Comparison of ENCODE assay signal across 1 cellular context in the genomic region with DNA sequence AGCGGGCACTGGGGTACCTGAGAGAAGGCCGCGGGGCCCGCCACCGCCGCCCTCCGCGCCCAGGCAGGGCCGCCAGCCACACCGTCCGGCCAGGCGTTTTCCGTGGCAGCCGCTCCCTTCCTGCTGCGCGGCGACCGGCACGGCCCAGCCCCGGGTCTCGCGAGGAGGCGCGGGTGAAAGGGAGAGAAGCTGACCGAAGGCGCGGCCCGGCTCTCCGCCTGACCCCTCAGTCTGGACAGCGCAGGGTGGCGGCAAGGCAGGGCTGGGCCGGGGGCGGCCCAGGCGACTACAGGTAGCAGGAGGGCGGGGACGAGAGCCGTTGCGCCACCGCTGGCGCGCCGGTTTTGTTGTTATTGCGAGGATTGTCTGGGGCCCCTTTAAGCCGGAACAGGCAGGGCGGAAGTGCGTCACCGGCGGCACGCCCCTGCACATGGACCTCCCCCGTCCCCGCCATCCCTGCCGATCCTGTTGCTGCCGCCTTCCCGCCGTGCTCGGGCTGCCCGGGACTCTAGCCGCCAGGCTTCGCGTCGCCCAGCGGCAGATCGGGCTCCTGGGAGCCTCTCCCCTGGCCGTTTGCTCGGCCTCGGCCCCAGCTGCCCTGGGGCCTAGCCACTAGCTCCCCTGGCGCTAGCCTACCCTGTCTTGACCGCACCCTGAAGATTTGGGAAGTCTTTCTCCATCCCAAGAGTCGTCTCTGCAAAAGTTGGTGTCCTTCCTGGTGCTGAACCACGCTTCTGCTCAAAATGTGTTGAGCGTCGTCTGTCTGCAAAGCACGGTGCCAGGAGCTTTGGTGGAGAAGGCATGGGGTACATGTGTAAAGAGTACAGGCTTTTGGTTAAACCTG.
TF ChIP-seq lines count a peak whose summit lies in the region.

A gene with protein sequence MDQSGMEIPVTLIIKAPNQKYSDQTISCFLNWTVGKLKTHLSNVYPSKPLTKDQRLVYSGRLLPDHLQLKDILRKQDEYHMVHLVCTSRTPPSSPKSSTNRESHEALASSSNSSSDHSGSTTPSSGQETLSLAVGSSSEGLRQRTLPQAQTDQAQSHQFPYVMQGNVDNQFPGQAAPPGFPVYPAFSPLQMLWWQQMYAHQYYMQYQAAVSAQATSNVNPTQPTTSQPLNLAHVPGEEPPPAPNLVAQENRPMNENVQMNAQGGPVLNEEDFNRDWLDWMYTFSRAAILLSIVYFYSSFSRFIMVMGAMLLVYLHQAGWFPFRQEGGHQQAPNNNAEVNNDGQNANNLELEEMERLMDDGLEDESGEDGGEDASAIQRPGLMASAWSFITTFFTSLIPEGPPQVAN (minus strand): TSS at position 352 of the 844 bp plus-strand sequence. CDS start 805 bp downstream, outside the sequence.

TF ChIP-seq in HepG2, 621 proteins besides CTCF, POLR2A, EP300 and RAD21 (continued from another document and continues in another):
- TF ChIP-seq ZNF776 (CRISPR knock-in tag; IDR thresholded peaks at IDR 0.05) (no peak; the same call in 1 of the 2 replicates), KDM2A (CRISPR knock-in tag; IDR thresholded peaks at IDR 0.05; ENCODE audit: borderline replicate concordance, low read depth) (peak; percentile 83; the same call in 1 of the 2 replicates), HNRNPUL1 (IDR thresholded peaks at IDR 0.05; ENCODE audit: low read depth, low read length) (peak; percentile 61; the same call in 1 of the 2 replicates), MATR3 (CRISPR knock-in tag; IDR thresholded peaks at IDR 0.05) (no peak), ZNF432 (CRISPR knock-in tag; IDR thresholded peaks at IDR 0.05; ENCODE audit: borderline replicate concordance) (no peak), TBX3 (IDR thresholded peaks at IDR 0.05; ENCODE audit: borderline replicate concordance) (no peak), ZNF558 (CRISPR knock-in tag; IDR thresholded peaks at IDR 0.05; ENCODE audit: borderline replicate concordance) (peak; percentile 89; the same call in 1 of the 2 replicates), ZBTB7A (CRISPR knock-in tag; IDR thresholded peaks at IDR 0.05) (no peak), RARA (CRISPR knock-in tag; IDR thresholded peaks at IDR 0.05) (peak; percentile 43), ZNF530 (CRISPR knock-in tag; IDR thresholded peaks at IDR 0.05; ENCODE audit: low read depth) (peak; percentile 24; the same call in 1 of the 2 replicates), ZNF672 (CRISPR knock-in tag; IDR thresholded peaks at IDR 0.05) (no peak), CC2D1A (CRISPR knock-in tag; IDR thresholded peaks at IDR 0.05) (no peak), KDM4B (CRISPR knock-in tag; IDR thresholded peaks at IDR 0.05) (peak; percentile 70; the same call in 1 of the 2 replicates), NPAS2 (CRISPR knock-in tag; IDR thresholded peaks at IDR 0.05; ENCODE audit: borderline replicate concordance) (no peak), ZNF382 (CRISPR knock-in tag; IDR thresholded peaks at IDR 0.05; ENCODE audit: borderline replicate concordance) (no peak), ZNF678 (CRISPR knock-in tag; IDR thresholded peaks at IDR 0.05) (peak; percentile 79; the same call in 1 of the 2 replicates), HMG20A (CRISPR knock-in tag; IDR thresholded peaks at IDR 0.05; ENCODE audit: borderline replicate concordance) (no peak), TBL1XR1 (IDR thresholded peaks at IDR 0.05; ENCODE audit: borderline replicate concordance, low read length, partially characterized antibody) (no peak), ZMYM4 (CRISPR knock-in tag; IDR thresholded peaks at IDR 0.05) (peak; percentile 97), KDM3A (CRISPR knock-in tag; IDR thresholded peaks at IDR 0.05; ENCODE audit: low read depth) (0 out of 2 replicates have a peak, but pooled peaks have one; percentile 9), SNRNP70 (IDR thresholded peaks at IDR 0.05; ENCODE audit: low read depth, low read length) (no peak), ZNF331 (CRISPR knock-in tag; IDR thresholded peaks at IDR 0.05) (0 out of 2 replicates have a peak, but pooled peaks have one; percentile 46), TP53 (CRISPR knock-in tag; conservative IDR thresholded peaks at IDR 0.05) (no peak), REXO4 (CRISPR knock-in tag; IDR thresholded peaks at IDR 0.05; ENCODE audit: borderline replicate concordance) (no peak), ZSCAN12 (CRISPR knock-in tag; IDR thresholded peaks at IDR 0.05) (0 out of 2 replicates have a peak, but pooled peaks have one; percentile 53), ZNF33A (CRISPR knock-in tag; IDR thresholded peaks at IDR 0.05; ENCODE audit: borderline replicate concordance) (no peak), CBX2 (IDR thresholded peaks at IDR 0.05; ENCODE audit: low read depth, low read length) (no peak), CBX2 (CRISPR knock-in tag; IDR thresholded peaks at IDR 0.05; ENCODE audit: low read depth) (peak; percentile 46; the same call in 1 of the 2 replicates), PHF21A (CRISPR knock-in tag; IDR thresholded peaks at IDR 0.05) (peak; percentile 86)
- TF ChIP-seq, protein P1, sequence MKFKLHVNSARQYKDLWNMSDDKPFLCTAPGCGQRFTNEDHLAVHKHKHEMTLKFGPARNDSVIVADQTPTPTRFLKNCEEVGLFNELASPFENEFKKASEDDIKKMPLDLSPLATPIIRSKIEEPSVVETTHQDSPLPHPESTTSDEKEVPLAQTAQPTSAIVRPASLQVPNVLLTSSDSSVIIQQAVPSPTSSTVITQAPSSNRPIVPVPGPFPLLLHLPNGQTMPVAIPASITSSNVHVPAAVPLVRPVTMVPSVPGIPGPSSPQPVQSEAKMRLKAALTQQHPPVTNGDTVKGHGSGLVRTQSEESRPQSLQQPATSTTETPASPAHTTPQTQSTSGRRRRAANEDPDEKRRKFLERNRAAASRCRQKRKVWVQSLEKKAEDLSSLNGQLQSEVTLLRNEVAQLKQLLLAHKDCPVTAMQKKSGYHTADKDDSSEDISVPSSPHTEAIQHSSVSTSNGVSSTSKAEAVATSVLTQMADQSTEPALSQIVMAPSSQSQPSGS (CRISPR knock-in tag; IDR thresholded peaks at IDR 0.05): peak; percentile 56
- TF ChIP-seq, protein P2, sequence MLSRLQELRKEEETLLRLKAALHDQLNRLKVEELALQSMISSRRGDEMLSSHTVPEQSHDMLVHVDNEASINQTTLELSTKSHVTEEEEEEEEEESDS (CRISPR knock-in tag; IDR thresholded peaks at IDR 0.05; ENCODE audit: borderline replicate concordance): no peak
- TF ChIP-seq, protein P3, sequence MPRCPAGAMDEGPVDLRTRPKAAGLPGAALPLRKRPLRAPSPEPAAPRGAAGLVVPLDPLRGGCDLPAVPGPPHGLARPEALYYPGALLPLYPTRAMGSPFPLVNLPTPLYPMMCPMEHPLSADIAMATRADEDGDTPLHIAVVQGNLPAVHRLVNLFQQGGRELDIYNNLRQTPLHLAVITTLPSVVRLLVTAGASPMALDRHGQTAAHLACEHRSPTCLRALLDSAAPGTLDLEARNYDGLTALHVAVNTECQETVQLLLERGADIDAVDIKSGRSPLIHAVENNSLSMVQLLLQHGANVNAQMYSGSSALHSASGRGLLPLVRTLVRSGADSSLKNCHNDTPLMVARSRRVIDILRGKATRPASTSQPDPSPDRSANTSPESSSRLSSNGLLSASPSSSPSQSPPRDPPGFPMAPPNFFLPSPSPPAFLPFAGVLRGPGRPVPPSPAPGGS (CRISPR knock-in tag; IDR thresholded peaks at IDR 0.05): peak; percentile 92; the same call in 1 of the 2 replicates
- TF ChIP-seq, protein P4, sequence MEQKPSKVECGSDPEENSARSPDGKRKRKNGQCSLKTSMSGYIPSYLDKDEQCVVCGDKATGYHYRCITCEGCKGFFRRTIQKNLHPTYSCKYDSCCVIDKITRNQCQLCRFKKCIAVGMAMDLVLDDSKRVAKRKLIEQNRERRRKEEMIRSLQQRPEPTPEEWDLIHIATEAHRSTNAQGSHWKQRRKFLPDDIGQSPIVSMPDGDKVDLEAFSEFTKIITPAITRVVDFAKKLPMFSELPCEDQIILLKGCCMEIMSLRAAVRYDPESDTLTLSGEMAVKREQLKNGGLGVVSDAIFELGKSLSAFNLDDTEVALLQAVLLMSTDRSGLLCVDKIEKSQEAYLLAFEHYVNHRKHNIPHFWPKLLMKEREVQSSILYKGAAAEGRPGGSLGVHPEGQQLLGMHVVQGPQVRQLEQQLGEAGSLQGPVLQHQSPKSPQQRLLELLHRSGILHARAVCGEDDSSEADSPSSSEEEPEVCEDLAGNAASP (CRISPR knock-in tag; IDR thresholded peaks at IDR 0.05; ENCODE audit: borderline replicate concordance): peak; percentile 74
- TF ChIP-seq, protein P5, sequence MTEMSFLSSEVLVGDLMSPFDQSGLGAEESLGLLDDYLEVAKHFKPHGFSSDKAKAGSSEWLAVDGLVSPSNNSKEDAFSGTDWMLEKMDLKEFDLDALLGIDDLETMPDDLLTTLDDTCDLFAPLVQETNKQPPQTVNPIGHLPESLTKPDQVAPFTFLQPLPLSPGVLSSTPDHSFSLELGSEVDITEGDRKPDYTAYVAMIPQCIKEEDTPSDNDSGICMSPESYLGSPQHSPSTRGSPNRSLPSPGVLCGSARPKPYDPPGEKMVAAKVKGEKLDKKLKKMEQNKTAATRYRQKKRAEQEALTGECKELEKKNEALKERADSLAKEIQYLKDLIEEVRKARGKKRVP (CRISPR knock-in tag; IDR thresholded peaks at IDR 0.05): peak in 1 of 2 experiments; percentile 41; a peak in 1 of 4 replicates
- TF ChIP-seq, protein P6, sequence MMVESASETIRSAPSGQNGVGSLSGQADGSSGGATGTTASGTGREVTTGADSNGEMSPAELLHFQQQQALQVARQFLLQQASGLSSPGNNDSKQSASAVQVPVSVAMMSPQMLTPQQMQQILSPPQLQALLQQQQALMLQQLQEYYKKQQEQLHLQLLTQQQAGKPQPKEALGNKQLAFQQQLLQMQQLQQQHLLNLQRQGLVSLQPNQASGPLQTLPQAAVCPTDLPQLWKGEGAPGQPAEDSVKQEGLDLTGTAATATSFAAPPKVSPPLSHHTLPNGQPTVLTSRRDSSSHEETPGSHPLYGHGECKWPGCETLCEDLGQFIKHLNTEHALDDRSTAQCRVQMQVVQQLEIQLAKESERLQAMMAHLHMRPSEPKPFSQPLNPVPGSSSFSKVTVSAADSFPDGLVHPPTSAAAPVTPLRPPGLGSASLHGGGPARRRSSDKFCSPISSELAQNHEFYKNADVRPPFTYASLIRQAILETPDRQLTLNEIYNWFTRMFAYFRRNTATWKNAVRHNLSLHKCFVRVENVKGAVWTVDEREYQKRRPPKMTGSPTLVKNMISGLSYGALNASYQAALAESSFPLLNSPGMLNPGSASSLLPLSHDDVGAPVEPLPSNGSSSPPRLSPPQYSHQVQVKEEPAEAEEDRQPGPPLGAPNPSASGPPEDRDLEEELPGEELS (CRISPR knock-in tag; IDR thresholded peaks at IDR 0.05): peak; percentile 90
- TF ChIP-seq, protein P7, sequence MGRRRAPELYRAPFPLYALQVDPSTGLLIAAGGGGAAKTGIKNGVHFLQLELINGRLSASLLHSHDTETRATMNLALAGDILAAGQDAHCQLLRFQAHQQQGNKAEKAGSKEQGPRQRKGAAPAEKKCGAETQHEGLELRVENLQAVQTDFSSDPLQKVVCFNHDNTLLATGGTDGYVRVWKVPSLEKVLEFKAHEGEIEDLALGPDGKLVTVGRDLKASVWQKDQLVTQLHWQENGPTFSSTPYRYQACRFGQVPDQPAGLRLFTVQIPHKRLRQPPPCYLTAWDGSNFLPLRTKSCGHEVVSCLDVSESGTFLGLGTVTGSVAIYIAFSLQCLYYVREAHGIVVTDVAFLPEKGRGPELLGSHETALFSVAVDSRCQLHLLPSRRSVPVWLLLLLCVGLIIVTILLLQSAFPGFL (CRISPR knock-in tag; IDR thresholded peaks at IDR 0.05): 0 out of 2 replicates have a peak, but pooled peaks have one; percentile 54
- TF ChIP-seq, protein P8, sequence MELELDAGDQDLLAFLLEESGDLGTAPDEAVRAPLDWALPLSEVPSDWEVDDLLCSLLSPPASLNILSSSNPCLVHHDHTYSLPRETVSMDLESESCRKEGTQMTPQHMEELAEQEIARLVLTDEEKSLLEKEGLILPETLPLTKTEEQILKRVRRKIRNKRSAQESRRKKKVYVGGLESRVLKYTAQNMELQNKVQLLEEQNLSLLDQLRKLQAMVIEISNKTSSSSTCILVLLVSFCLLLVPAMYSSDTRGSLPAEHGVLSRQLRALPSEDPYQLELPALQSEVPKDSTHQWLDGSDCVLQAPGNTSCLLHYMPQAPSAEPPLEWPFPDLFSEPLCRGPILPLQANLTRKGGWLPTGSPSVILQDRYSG (CRISPR knock-in tag; IDR thresholded peaks at IDR 0.05): peak; percentile 19; the same call in 1 of the 2 replicates
- TF ChIP-seq, protein P9, sequence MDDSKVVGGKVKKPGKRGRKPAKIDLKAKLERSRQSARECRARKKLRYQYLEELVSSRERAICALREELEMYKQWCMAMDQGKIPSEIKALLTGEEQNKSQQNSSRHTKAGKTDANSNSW (CRISPR knock-in tag; IDR thresholded peaks at IDR 0.05; ENCODE audit: borderline replicate concordance): no peak; the same call in 1 of the 2 replicates
- TF ChIP-seq, protein P10, sequence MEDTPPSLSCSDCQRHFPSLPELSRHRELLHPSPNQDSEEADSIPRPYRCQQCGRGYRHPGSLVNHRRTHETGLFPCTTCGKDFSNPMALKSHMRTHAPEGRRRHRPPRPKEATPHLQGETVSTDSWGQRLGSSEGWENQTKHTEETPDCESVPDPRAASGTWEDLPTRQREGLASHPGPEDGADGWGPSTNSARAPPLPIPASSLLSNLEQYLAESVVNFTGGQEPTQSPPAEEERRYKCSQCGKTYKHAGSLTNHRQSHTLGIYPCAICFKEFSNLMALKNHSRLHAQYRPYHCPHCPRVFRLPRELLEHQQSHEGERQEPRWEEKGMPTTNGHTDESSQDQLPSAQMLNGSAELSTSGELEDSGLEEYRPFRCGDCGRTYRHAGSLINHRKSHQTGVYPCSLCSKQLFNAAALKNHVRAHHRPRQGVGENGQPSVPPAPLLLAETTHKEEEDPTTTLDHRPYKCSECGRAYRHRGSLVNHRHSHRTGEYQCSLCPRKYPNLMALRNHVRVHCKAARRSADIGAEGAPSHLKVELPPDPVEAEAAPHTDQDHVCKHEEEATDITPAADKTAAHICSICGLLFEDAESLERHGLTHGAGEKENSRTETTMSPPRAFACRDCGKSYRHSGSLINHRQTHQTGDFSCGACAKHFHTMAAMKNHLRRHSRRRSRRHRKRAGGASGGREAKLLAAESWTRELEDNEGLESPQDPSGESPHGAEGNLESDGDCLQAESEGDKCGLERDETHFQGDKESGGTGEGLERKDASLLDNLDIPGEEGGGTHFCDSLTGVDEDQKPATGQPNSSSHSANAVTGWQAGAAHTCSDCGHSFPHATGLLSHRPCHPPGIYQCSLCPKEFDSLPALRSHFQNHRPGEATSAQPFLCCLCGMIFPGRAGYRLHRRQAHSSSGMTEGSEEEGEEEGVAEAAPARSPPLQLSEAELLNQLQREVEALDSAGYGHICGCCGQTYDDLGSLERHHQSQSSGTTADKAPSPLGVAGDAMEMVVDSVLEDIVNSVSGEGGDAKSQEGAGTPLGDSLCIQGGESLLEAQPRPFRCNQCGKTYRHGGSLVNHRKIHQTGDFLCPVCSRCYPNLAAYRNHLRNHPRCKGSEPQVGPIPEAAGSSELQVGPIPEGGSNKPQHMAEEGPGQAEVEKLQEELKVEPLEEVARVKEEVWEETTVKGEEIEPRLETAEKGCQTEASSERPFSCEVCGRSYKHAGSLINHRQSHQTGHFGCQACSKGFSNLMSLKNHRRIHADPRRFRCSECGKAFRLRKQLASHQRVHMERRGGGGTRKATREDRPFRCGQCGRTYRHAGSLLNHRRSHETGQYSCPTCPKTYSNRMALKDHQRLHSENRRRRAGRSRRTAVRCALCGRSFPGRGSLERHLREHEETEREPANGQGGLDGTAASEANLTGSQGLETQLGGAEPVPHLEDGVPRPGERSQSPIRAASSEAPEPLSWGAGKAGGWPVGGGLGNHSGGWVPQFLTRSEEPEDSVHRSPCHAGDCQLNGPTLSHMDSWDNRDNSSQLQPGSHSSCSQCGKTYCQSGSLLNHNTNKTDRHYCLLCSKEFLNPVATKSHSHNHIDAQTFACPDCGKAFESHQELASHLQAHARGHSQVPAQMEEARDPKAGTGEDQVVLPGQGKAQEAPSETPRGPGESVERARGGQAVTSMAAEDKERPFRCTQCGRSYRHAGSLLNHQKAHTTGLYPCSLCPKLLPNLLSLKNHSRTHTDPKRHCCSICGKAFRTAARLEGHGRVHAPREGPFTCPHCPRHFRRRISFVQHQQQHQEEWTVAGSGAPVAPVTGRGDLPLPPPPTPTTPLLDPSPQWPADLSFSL (CRISPR knock-in tag; IDR thresholded peaks at IDR 0.05): 0 out of 2 replicates have a peak, but pooled peaks have one; percentile 18
